1 cellular context compared by ENCODE assay signal in the genomic region with DNA sequence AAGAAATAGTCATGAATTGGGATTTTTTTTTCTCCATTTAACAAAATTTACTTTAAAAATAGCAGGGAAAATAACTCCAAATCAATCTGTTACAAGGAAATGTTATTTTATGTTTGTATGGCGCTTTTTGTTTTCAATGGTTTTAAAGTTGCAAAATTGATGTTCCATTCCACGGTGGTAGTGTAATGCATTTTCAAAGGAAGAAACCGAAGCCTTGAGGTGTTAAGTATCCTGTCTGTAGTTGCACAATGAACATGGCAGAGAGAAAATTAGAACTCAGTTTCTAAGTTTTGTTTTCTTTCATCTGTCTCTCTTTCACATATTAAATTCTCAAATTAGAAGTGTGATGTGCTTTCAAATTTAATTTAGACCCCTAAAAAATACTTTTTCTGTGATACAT.
TF ChIP-seq lines count a peak whose summit lies in the region.

No MANE protein-coding gene starts in this region.

TF ChIP-seq in A549, 52 proteins besides CTCF, POLR2A, EP300 and RAD21 (continued from another document):
- TF ChIP-seq USF2 (IDR thresholded peaks at IDR 0.05) (no peak), KDM5A (IDR thresholded peaks at IDR 0.05) (no peak), ZC3H11A (IDR thresholded peaks at IDR 0.05) (no peak), HOXB13 (CRISPR knock-in tag; IDR thresholded peaks at IDR 0.05; ENCODE audit: low read depth) (no peak)
TF ChIP-seq in A549: peak in this region for 0.
